In the genomic region with DNA sequence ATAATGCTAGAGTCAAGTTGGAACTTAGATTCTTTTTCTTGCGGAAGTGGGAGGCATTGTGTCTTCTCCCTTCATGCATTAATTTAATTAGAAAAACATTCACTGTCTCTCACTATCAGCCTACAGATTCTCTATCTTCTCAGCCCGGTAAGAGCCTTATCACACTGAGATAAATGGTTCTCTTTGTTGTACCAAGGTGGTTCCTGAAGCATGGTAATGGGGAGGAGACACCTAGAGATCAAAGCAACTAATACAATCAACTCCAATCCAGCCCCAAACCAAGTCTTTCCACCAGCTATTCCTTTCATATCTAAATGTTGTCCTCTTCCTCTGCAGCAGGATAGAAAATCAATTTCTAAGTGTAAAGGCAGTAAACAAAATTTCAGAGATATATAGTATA, we compare ENCODE assay signal across 31 cellular contexts.
"Had no signal": no experiment of that assay in that cellular context is flagged by ENCODE, and none has a peak within 500 bp of the region (broad histone marks: within the 10 kb centered on the region; RNA-seq: fewer than 3 reads in every experiment).

No MANE protein-coding gene starts in this region.

- H3K4me3 Mint-ChIP-seq: immature natural killer cell; naive thymus-derived CD4-positive, alpha-beta T cell; natural killer cell treated with Interleukin-12 subunit alpha and Interleukin-12 subunit beta and Interleukin-15 and Interleukin-18, amount 100 ng/mL, for 72 hours; neural crest cell; stimulated activated naive B cell treated with anti-CD40 and anti-IgM and Interleukin-4, amounts not matched to agents 10 μg/mL and 1 μg/mL and 100 μg/mL, for 72 hours had no signal

- DNase-seq: hypothalamus; immature natural killer cell; kidney; left colon; left ventricle myocardium inferior; midbrain; mucosa of descending colon; naive thymus-derived CD4-positive, alpha-beta T cell; nucleus accumbens; pancreas; posterior cingulate gyrus; retina; right cardiac atrium; stimulated activated CD4-positive, alpha-beta T cell treated with anti-CD3 and anti-CD28 coated beads, Interleukin-12 subunit alpha, Interleukin-12 subunit beta, amount 100 ng/mL, for 4 hours; stimulated activated CD4-positive, alpha-beta T cell treated with anti-CD3 and anti-CD28 coated beads, Interleukin-15, amount 100 ng/mL, for 24 hours; stimulated activated CD4-positive, alpha-beta T cell treated with anti-CD3 and anti-CD28 coated beads, Interleukin-2, amount 100 ng/mL, for 24 hours; stimulated activated CD4-positive, alpha-beta T cell treated with anti-CD3 and anti-CD28 coated beads, Interleukin-4, amount 100 ng/mL, for 1 hour; stimulated activated naive B cell treated with anti-CD40 and anti-IgM and Interleukin-4, amounts not matched to agents 10 μg/mL and 1 μg/mL and 100 μg/mL, for 72 hours; stimulated activated naive CD8-positive, alpha-beta T cell treated with anti-CD3 and anti-CD28 coated beads, Interleukin-15, Interleukin-2, amounts not matched to agents 100 U/mL and 50 U/mL, for 24 hours; stomach; testis; thyroid gland; transverse colon; upper lobe of left lung had no signal

- H3K9me3 ChIP-seq: left ventricle myocardium inferior, mucosa of descending colon, pancreas, prostate gland, stomach, testis, thyroid gland, transverse colon, upper lobe of left lung, vagina had no signal

- H3K27ac ChIP-seq: left ventricle myocardium inferior, pancreas, prostate gland, skin epidermis, stomach, testis, thyroid gland, transverse colon, upper lobe of left lung, vagina had no signal

- H3K36me3 Mint-ChIP-seq: immature natural killer cell; naive thymus-derived CD4-positive, alpha-beta T cell; natural killer cell treated with Interleukin-12 subunit alpha and Interleukin-12 subunit beta and Interleukin-15 and Interleukin-18, amount 100 ng/mL, for 72 hours; stimulated activated naive B cell treated with anti-CD40 and anti-IgM and Interleukin-4, amounts not matched to agents 10 μg/mL and 1 μg/mL and 100 μg/mL, for 72 hours had no signal

- H3K4me1 Mint-ChIP-seq: neural crest cell had no signal

- ATAC-seq: left colon; mucosa of descending colon; naive thymus-derived CD4-positive, alpha-beta T cell; natural killer cell treated with Interleukin-12 subunit alpha and Interleukin-12 subunit beta and Interleukin-15 and Interleukin-18, amount 100 ng/mL, for 72 hours; pancreas; right cardiac atrium; sciatic nerve; stimulated activated naive B cell treated with anti-CD40 and anti-IgM and Interleukin-4, amounts not matched to agents 10 μg/mL and 1 μg/mL and 100 μg/mL, for 72 hours; stimulated activated naive CD8-positive, alpha-beta T cell treated with anti-CD3 and anti-CD28 coated beads, Interleukin-15, Interleukin-2, amounts not matched to agents 100 U/mL and 50 U/mL, for 24 hours had no signal

- H3K27me3 Mint-ChIP-seq: naive thymus-derived CD4-positive, alpha-beta T cell; stimulated activated naive B cell treated with anti-CD40 and anti-IgM and Interleukin-4, amounts not matched to agents 10 μg/mL and 1 μg/mL and 100 μg/mL, for 72 hours had no signal

- H3K36me3 ChIP-seq: left ventricle myocardium inferior, pancreas, prostate gland, stomach, thyroid gland, transverse colon, upper lobe of left lung, vagina had no signal

- H3K4me1 ChIP-seq: left ventricle myocardium inferior, pancreas, prostate gland, testis, thyroid gland, vagina had no signal

- H3K27me3 ChIP-seq: stomach, testis, thyroid gland, transverse colon, upper lobe of left lung, vagina had no signal

- H3K27ac Mint-ChIP-seq: immature natural killer cell; naive thymus-derived CD4-positive, alpha-beta T cell; natural killer cell treated with Interleukin-12 subunit alpha and Interleukin-12 subunit beta and Interleukin-15 and Interleukin-18, amount 100 ng/mL, for 72 hours; stimulated activated naive B cell treated with anti-CD40 and anti-IgM and Interleukin-4, amounts not matched to agents 10 μg/mL and 1 μg/mL and 100 μg/mL, for 72 hours had no signal

- H3K4me3 ChIP-seq: left ventricle myocardium inferior, lung, mucosa of descending colon, pancreas, prostate gland, skin epidermis, stomach, testis, thyroid gland, transverse colon, upper lobe of left lung, vagina had no signal

- H3K9me3 Mint-ChIP-seq: immature natural killer cell; naive thymus-derived CD4-positive, alpha-beta T cell; natural killer cell treated with Interleukin-12 subunit alpha and Interleukin-12 subunit beta and Interleukin-15 and Interleukin-18, amount 100 ng/mL, for 72 hours; neural crest cell; stimulated activated naive B cell treated with anti-CD40 and anti-IgM and Interleukin-4, amounts not matched to agents 10 μg/mL and 1 μg/mL and 100 μg/mL, for 72 hours had no signal
